19 cellular contexts compared by ENCODE assay signal in the genomic region with DNA sequence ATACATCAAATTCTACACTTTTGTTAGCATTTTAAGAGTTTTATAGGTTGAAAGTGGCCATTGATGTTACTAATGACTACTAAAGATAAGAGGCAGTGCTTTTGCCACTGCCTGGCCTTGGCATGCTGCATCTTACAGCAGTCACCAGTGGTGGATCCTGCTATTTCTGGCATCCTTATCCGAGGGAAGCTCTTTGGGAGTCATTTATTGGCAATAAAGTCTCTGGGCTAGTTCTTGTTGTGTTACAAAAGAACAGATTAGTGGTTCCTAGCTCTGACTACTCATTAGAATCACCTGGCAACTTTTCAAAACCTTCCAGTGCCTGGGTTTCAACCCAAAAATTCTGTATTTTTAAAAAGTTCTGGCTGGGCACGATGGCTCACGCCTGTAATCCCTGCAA.
DNase-seq lines count a peak whose midpoint lies in the region; ATAC-seq and TF ChIP-seq lines count a peak whose summit lies in the region.
"Had no signal": no experiment of that assay in that cellular context is flagged by ENCODE, and none has a peak within 500 bp of the region (broad histone marks: within the 10 kb centered on the region; RNA-seq: fewer than 3 reads in every experiment).

No MANE protein-coding gene starts in this region.

- intact Hi-C loops in body of pancreas (cut with DNase I) = no loop called here

- no peaks in the 10 kb centered on the region for H3K9me3 ChIP-seq in body of pancreas
- H3K9me3 ChIP-seq: Peyer's patch had no signal

- DNase-seq in AG09309 (ENCODE audit: low read depth) (peak; percentile 37), LHCN-M2 (ENCODE audit: low read depth) (peak; percentile 5), fibroblast of the aortic adventitia (ENCODE audit: low read depth) (peak; percentile 50), myocyte (ENCODE audit: low read depth) (peak; percentile 59), DMS153 (lab: John Stamatoyannopoulos, UW) (no peak), middle frontal gyrus (ENCODE audit: extremely low spot score, low spot score) (no peak), hypothalamus (lab: John Stamatoyannopoulos, UW) (no peak), body of pancreas (no peak)
- DNase-seq: DMS53, H9, IMR-90, Karpas-422, NCI-H1105, NCI-H1694, NCI-H2107, NCI-H2227 treated with DMSO at 0.1 percent for 48 hours, NCI-H524, Peyer's patch, SHP77 had no signal

- peaks cover 0 to 5% of the 10 kb centered on the region in 2 donors for H3K36me3 ChIP-seq in body of pancreas (replicated peaks in 1 of 2; ENCODE audit: insufficient read depth in 1 of 2, low read depth in 2 of 2)

- no peak for TF ChIP-seq CTCF in AG09309 (IDR thresholded peaks at IDR 0.05; ENCODE audit: control insufficient read depth, insufficient read depth, low read depth, low read length, missing control alignments)
- no peak for TF ChIP-seq CTCF in fibroblast of the aortic adventitia (IDR thresholded peaks at IDR 0.05; ENCODE audit: insufficient read depth, low read length)
- no peak for TF ChIP-seq CTCF in body of pancreas (IDR thresholded peaks at IDR 0.05)

- H3K4me3 ChIP-seq in AG09309 (ENCODE audit: control insufficient read depth, low read depth, low read length) (no peak overlapping the region), fibroblast of the aortic adventitia (ENCODE audit: low read depth, low read length) (no peak overlapping the region), body of pancreas (no peak overlapping the region)
- H3K4me3 ChIP-seq: Peyer's patch had no signal

- H3K27ac ChIP-seq in body of pancreas = no peak overlapping the region
- H3K27ac ChIP-seq: Peyer's patch had no signal

- H3K4me1 ChIP-seq in body of pancreas = no peaks in the 10 kb centered on the region
- H3K4me1 ChIP-seq: Peyer's patch had no signal

- no peak for ATAC-seq in body of pancreas

- no peak for TF ChIP-seq POLR2A in body of pancreas (IDR thresholded peaks at IDR 0.05)

- 87 to 93% methylated on average over 3 of the region's 3 CpGs for WGBS in body of pancreas, 2 donors

- no peaks in the 10 kb centered on the region for H3K27me3 ChIP-seq in body of pancreas
- H3K27me3 ChIP-seq: Peyer's patch had no signal

Comparison
In these comparisons a context has a peak if more than half of its experiments do, and no peak if none do; other contexts are left out.
1. DNase-seq: peak in AG09309 (single experiment), LHCN-M2 (single experiment), fibroblast of the aortic adventitia (single experiment) and myocyte (single experiment); none in DMS153 (single experiment), middle frontal gyrus (single experiment), hypothalamus (0 of 51) and body of pancreas (0 of 4).